9 cellular contexts compared by ENCODE assay signal in genomic region chr2:160087854-160088745, GRCh38. TPM values are rescaled to one million over a fixed set of nuclear protein-coding genes. Genes with fewer than 3 reads are reported as not detected.
DNase-seq lines count a peak whose midpoint lies in the region; ATAC-seq, FAIRE-seq and TF ChIP-seq lines count a peak whose summit lies in the region.
"Had no signal": no experiment of that assay in that cellular context is flagged by ENCODE, and none has a peak within 500 bp of the region (broad histone marks: within the 10 kb centered on the region; RNA-seq: fewer than 3 reads in every experiment).

No MANE protein-coding gene starts in this region.

- 0 out of 2 replicates have a peak, but pooled peaks cover 4% of the 10 kb centered on the region for H3K9me2 ChIP-seq in GM23338 (ENCODE audit: insufficient read depth)
- H3K9me2 ChIP-seq in PC-9 (ENCODE audit: insufficient read depth): no peaks in the 10 kb centered on the region

- TF ChIP-seq CTCF in BJ (IDR thresholded peaks at IDR 0.05; ENCODE audit: insufficient read depth, low read depth, low read length) (peak; percentile 28), GM23338 (conservative IDR thresholded peaks at IDR 0.05; ENCODE audit: low read depth in 2 of 2) (peak; percentile 31 to 49), PC-9 (conservative IDR thresholded peaks at IDR 0.05) (peak; percentile 56), fibroblast of villous mesenchyme (IDR thresholded peaks at IDR 0.05; ENCODE audit: insufficient read depth, low read depth, low read length) (peak; percentile 36)

- H3K4me3 Mint-ChIP-seq in GM23338: no peak overlapping the region
- H3K4me3 Mint-ChIP-seq in activated T-cell treated with anti-CD3 and anti-CD28 coated beads, Interleukin-2, amount 50 U/mL, for 24 hours: no peak overlapping the region

- peaks cover 84% of the 10 kb centered on the region for H3K9me3 Mint-ChIP-seq in GM23338
- peaks cover 72% of the 10 kb centered on the region for H3K9me3 Mint-ChIP-seq in activated T-cell treated with anti-CD3 and anti-CD28 coated beads, Interleukin-2, amount 50 U/mL, for 24 hours

- CTCF ChIA-PET in BJ (lab: Yijun Ruan, JAX): interaction anchor here (1.4 to 1.9 kb wide), 2 partner anchors 9 to 906 kb away, joined by 4 to 6 read pairs; no protein-coding TSS in a partner anchor
- CTCF ChIA-PET in PC-9 (lab: Charles Lee): no interaction called here

- H3K27ac Mint-ChIP-seq in GM23338: no peak overlapping the region
- no peak overlapping the region for H3K27ac Mint-ChIP-seq in activated T-cell treated with anti-CD3 and anti-CD28 coated beads, Interleukin-2, amount 50 U/mL, for 24 hours

- ATAC-seq in GM23338 (peak; percentile 31; the same call in 1 of the 3 replicates), GM18873 (IDR thresholded peaks at IDR 0.05; ENCODE audit: low FRiP score, unreplicated experiment) (no peak), left ventricle myocardium superior (no peak)

- H2AFZ ChIP-seq in GM23338: no peak overlapping the region
- H2AFZ ChIP-seq in PC-9: no peak overlapping the region

- H3K79me2 ChIP-seq in GM23338 (replicated peaks; ENCODE audit: insufficient read depth) (no peaks in the 10 kb centered on the region), PC-9 (ENCODE audit: low read depth) (no peaks in the 10 kb centered on the region)

- H3K4me1 ChIP-seq in GM23338 (ENCODE audit: insufficient read depth) (no peaks in the 10 kb centered on the region), PC-9 (replicated peaks; ENCODE audit: insufficient read depth) (peaks cover 7% of the 10 kb centered on the region; the same call in 1 of the 2 replicates)

- POLR2A ChIA-PET in BJ (lab: Charles Lee): no interaction called here
- POLR2A ChIA-PET in PC-9 (lab: Charles Lee; ENCODE audit: unreplicated experiment): no interaction called here

- H3K4me2 ChIP-seq in GM23338: no peak overlapping the region
- H3K4me2 ChIP-seq in PC-9: no peak overlapping the region

- H3K27me3 ChIP-seq in BJ (ENCODE audit: control insufficient read depth, insufficient read depth, low read length) (no peaks in the 10 kb centered on the region), GM23338 (ENCODE audit: insufficient read depth) (no peaks in the 10 kb centered on the region), PC-9 (ENCODE audit: insufficient read depth, low read depth) (no peaks in the 10 kb centered on the region)

- no peaks in the 10 kb centered on the region for H3K27me3 Mint-ChIP-seq in GM23338 (ENCODE audit: insufficient read depth, low read depth, poor library complexity)
- H3K27me3 Mint-ChIP-seq in activated T-cell treated with anti-CD3 and anti-CD28 coated beads, Interleukin-2, amount 50 U/mL, for 24 hours: peaks cover under 1% of the 10 kb centered on the region

- H3K4me3 ChIP-seq in BJ (ENCODE audit: low read depth, low read length) (no peak overlapping the region), GM23338 (no peak overlapping the region), PC-9 (no peak overlapping the region), fibroblast of villous mesenchyme (ENCODE audit: low read depth, low read length) (no peak overlapping the region)

- DNase-seq in BJ (ENCODE audit: low read depth) (no peak), GM23338 (ENCODE audit: low spot score) (peak; percentile 26), PC-9 (no peak), fibroblast of villous mesenchyme (ENCODE audit: low read depth) (peak; percentile 28), urothelium cell line (ENCODE audit: low spot score) (no peak), left ventricle myocardium superior (no peak)
- no peak for DNase-seq in activated T-cell treated with anti-CD3 and anti-CD28 coated beads, Interleukin-2, amount 50 U/mL, for 24 hours
- DNase-seq: cerebellar nuclear complex had no signal

- H3K36me3 Mint-ChIP-seq in GM23338 (ENCODE audit: low read depth): peaks cover 42% of the 10 kb centered on the region
- H3K36me3 Mint-ChIP-seq in activated T-cell treated with anti-CD3 and anti-CD28 coated beads, Interleukin-2, amount 50 U/mL, for 24 hours (ENCODE audit: low read depth): peaks cover 12% of the 10 kb centered on the region

- H3K36me3 ChIP-seq in BJ (ENCODE audit: control insufficient read depth, insufficient read depth, low read length): no peaks in the 10 kb centered on the region
- H3K36me3 ChIP-seq in GM23338 (ENCODE audit: insufficient read depth): peaks cover 18% of the 10 kb centered on the region; the same call in 1 of the 2 replicates
- H3K36me3 ChIP-seq in PC-9 (ENCODE audit: low read depth): no peaks in the 10 kb centered on the region

- no peaks in the 10 kb centered on the region for H3K4me1 Mint-ChIP-seq in GM23338
- no peaks in the 10 kb centered on the region for H3K4me1 Mint-ChIP-seq in activated T-cell treated with anti-CD3 and anti-CD28 coated beads, Interleukin-2, amount 50 U/mL, for 24 hours (ENCODE audit: low read depth)

- FAIRE-seq in urothelium cell line (lab: Jason Lieb, UNC): no peak

- no peak overlapping the region for H3K27ac ChIP-seq in GM23338 (ENCODE audit: low read depth)
- no peak overlapping the region for H3K27ac ChIP-seq in PC-9

- H3F3A ChIP-seq in GM23338 (replicated peaks; ENCODE audit: low read depth) (no peaks in the 10 kb centered on the region), PC-9 (ENCODE audit: insufficient read depth, low read depth) (no peaks in the 10 kb centered on the region)

- no peaks in the 10 kb centered on the region for H4K20me1 ChIP-seq in GM23338 (replicated peaks; ENCODE audit: insufficient read depth)
- H4K20me1 ChIP-seq in PC-9 (ENCODE audit: insufficient read depth): no peaks in the 10 kb centered on the region

- intact Hi-C loops in PC-9 (cut with micrococcal nuclease; ENCODE audit: unreplicated experiment): no loop called here
- intact Hi-C loops in left ventricle myocardium superior (cut with micrococcal nuclease): no loop called here

- no TSS peak for BruUV-seq in PC-9 (replicated peaks; lab: Mats Ljungman, UMichigan)

- peaks cover 7% of the 10 kb centered on the region for H3K9me3 ChIP-seq in PC-9 (ENCODE audit: insufficient read depth, low read depth)

TF ChIP-seq in GM23338, 12 proteins besides CTCF, POLR2A, EP300 and RAD21:
- no peak for TF ChIP-seq JUNB (IDR thresholded peaks at IDR 0.05; ENCODE audit: unreplicated experiment)
- TF ChIP-seq ETS1 (IDR thresholded peaks at IDR 0.05): no peak
- TF ChIP-seq REST (IDR thresholded peaks at IDR 0.05; ENCODE audit: unreplicated experiment): no peak
- no peak for TF ChIP-seq STAT1 (IDR thresholded peaks at IDR 0.05; ENCODE audit: unreplicated experiment)
- TF ChIP-seq EZH2phosphoT487 (IDR thresholded peaks at IDR 0.05; ENCODE audit: unreplicated experiment): no peak
TF ChIP-seq in GM23338: peak in this region for 0.

RNA-seq across cellular contexts. Expression of gene PLA2R1, which starts 25.7 kb away (rescaled TPM):
- 9.5 and 15.3 TPM in 2 replicates for polyA plus RNA-seq in BJ (2011; rRNA removed)
- polyA minus RNA-seq in BJ (2011; rRNA and poly(A)+ RNA removed): 6.9 and 7.1 TPM in 2 replicates
- 0.78 and 1.2 TPM in 2 replicates for total RNA-seq in GM23338 (2014; rRNA removed; shearing (Covaris generic))
- polyA plus RNA-seq in GM23338 (2016; fragmentation: Nextera tagmentation; extraction: Ambion mirVana): 0.37 and 0.57 TPM in 2 replicates
- total RNA-seq in PC-9 (2021): 0.33 and 0.40 TPM in 2 replicates
- 8.4 and 13.0 TPM in 2 replicates for total RNA-seq in fibroblast of villous mesenchyme
- total RNA-seq in left ventricle myocardium superior: 2.9 TPM

Comparison
In these comparisons a context has a peak if more than half of its experiments do, and no peak if none do; other contexts are left out.
1. DNase-seq: peak in GM23338 (single experiment) and fibroblast of villous mesenchyme (single experiment); none in BJ (single experiment), PC-9 (0 of 2), activated T-cell treated with anti-CD3 and anti-CD28 coated beads, Interleukin-2, amount 50 U/mL, for 24 hours (single experiment), urothelium cell line (single experiment) and left ventricle myocardium superior (single experiment).
2. Peak in every context shown above with its lines, with median percentiles within 50 percentile points of each other: CTCF ChIP-seq.